ENCODE assay signal across 20 cellular contexts in the genomic region with DNA sequence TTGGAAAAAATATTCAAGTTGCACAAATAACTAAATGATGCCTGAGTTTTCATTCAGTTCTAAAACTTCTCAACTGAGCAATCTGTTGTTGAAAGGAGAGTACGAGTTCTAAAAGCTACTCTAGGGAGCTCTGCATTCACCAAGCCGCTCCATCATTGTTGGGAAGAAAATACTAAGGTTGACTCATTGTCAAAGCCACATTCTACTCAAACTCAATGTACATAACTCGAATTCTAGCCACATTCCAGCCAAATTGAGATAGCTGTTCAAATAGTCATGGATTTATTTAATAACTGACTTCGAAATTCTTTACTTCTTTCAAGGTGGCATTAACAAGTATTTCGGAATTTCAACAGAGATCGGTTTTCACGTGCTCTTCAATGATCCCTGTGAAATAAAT.
"Had no signal": no experiment of that assay in that cellular context is flagged by ENCODE, and none has a peak within 500 bp of the region (broad histone marks: within the 10 kb centered on the region; RNA-seq: fewer than 3 reads in every experiment).

No MANE protein-coding gene starts in this region.

- H3K4me1 ChIP-seq: body of pancreas, colonic mucosa, foreskin keratinocyte, lower lobe of right lung, tibial nerve had no signal

- H3K9me3 ChIP-seq: body of pancreas, colonic mucosa, lower lobe of right lung, tibial nerve had no signal

- ATAC-seq: body of pancreas, foreskin keratinocyte, lower lobe of right lung had no signal

- H3K36me3 Mint-ChIP-seq: activated naive CD4-positive, alpha-beta T cell treated with anti-CD3 and anti-CD28 coated beads, Interleukin-2, amount 10 ng/mL, durations not matched to agents 7 days and 5 days; naive B cell had no signal

- H3K9ac ChIP-seq: parathyroid adenoma had no signal

- H3K27me3 Mint-ChIP-seq: activated naive CD4-positive, alpha-beta T cell treated with anti-CD3 and anti-CD28 coated beads, Interleukin-2, amount 10 ng/mL, durations not matched to agents 7 days and 5 days; naive B cell had no signal

- H3K27ac ChIP-seq: body of pancreas, colonic mucosa, foreskin keratinocyte, lower lobe of right lung, parathyroid adenoma, tibial nerve, VCaP had no signal

- H3K36me3 ChIP-seq: colonic mucosa, lower lobe of right lung had no signal

- H3K4me1 Mint-ChIP-seq: activated naive CD4-positive, alpha-beta T cell treated with anti-CD3 and anti-CD28 coated beads, Interleukin-2, amount 10 ng/mL, durations not matched to agents 7 days and 5 days; naive B cell had no signal

- H2AFZ ChIP-seq: parathyroid adenoma had no signal

- H3K4me3 Mint-ChIP-seq: activated naive CD4-positive, alpha-beta T cell treated with anti-CD3 and anti-CD28 coated beads, Interleukin-2, amount 10 ng/mL, durations not matched to agents 7 days and 5 days; naive B cell had no signal

- H3K4me3 ChIP-seq: body of pancreas, colonic mucosa, lower lobe of right lung, tibial nerve had no signal

- FAIRE-seq: endothelial cell of umbilical vein, small intestine had no signal

- H3K27ac Mint-ChIP-seq: activated naive CD4-positive, alpha-beta T cell treated with anti-CD3 and anti-CD28 coated beads, Interleukin-2, amount 10 ng/mL, durations not matched to agents 7 days and 5 days; naive B cell had no signal

- H3K27me3 ChIP-seq: body of pancreas, colonic mucosa, foreskin keratinocyte, tibial nerve had no signal

- H3K9me3 Mint-ChIP-seq: activated naive CD4-positive, alpha-beta T cell treated with anti-CD3 and anti-CD28 coated beads, Interleukin-2, amount 10 ng/mL, durations not matched to agents 7 days and 5 days had no signal

- DNase-seq: activated CD4-positive, alpha-beta T cell treated with anti-CD3 and anti-CD28 coated beads for 1 hour; activated CD4-positive, alpha-beta T cell treated with anti-CD3 and anti-CD28 coated beads, Interleukin-2, amount 50 U/mL, for 4 hours; activated naive CD4-positive, alpha-beta T cell treated with anti-CD3 and anti-CD28 coated beads, Interleukin-2, amount 10 ng/mL, durations not matched to agents 7 days and 5 days; activated T-cell treated with anti-CD3 and anti-CD28 coated beads, Interleukin-2, amount 50 U/mL, for 1 hour; body of pancreas; caudate nucleus; colonic mucosa; lower lobe of right lung; naive B cell; retina; small intestine; stimulated activated CD4-positive, alpha-beta T cell treated with anti-CD3 and anti-CD28 coated beads, Interleukin-4, amount 100 ng/mL, for 24 hours; stimulated activated naive CD4-positive, alpha-beta T cell; substantia nigra; T-helper 1 cell had no signal
